32 cellular contexts compared by ENCODE assay signal in genomic region chr6:120852293-120852849, GRCh38.
"Had no signal": no experiment of that assay in that cellular context is flagged by ENCODE, and none has a peak within 500 bp of the region (broad histone marks: within the 10 kb centered on the region; RNA-seq: fewer than 3 reads in every experiment).

No MANE protein-coding gene starts in this region.

- H3K36me3 Mint-ChIP-seq: activated naive CD4-positive, alpha-beta T cell treated with anti-CD3 and anti-CD28 coated beads, Interleukin-2, amount 10 ng/mL, durations not matched to agents 7 days and 5 days; activated naive CD4-positive, alpha-beta T cell treated with anti-CD3 and anti-CD28 coated beads, Interleukin-2, amount 50 U/mL, for 72 hours; activated naive CD8-positive, alpha-beta T cell treated with anti-CD3 and anti-CD28 coated beads, Interleukin-2, amount 10 ng/mL, durations not matched to agents 7 days and 5 days; brain had no signal

- H3K27me3 ChIP-seq: ascending aorta, breast epithelium, cardiac muscle cell, foreskin keratinocyte, gastrocnemius medialis, heart left ventricle had no signal

- DNase-seq: activated CD4-positive, alpha-beta memory T cell treated with anti-CD3 and anti-CD28 coated beads, Interleukin-2, amount 10 ng/mL, durations not matched to agents 7 days and 5 days; activated CD4-positive, alpha-beta T cell treated with anti-CD3 and anti-CD28 coated beads for 1 hour; activated CD4-positive, alpha-beta T cell treated with anti-CD3 and anti-CD28 coated beads for 4 hours; activated CD4-positive, alpha-beta T cell treated with anti-CD3 and anti-CD28 coated beads, Interleukin-2, amount 10 ng/mL, durations not matched to agents 7 days and 5 days; activated CD4-positive, alpha-beta T cell treated with anti-CD3 and anti-CD28 coated beads, Interleukin-2, amount 50 U/mL, for 4 hours; activated CD8-positive, alpha-beta memory T cell treated with anti-CD3 and anti-CD28 coated beads, Interleukin-2, amount 50 U/mL, for 48 hours; activated gamma-delta T cell; activated naive CD4-positive, alpha-beta T cell; activated naive CD4-positive, alpha-beta T cell treated with anti-CD3 and anti-CD28 coated beads, Interleukin-2, amount 10 ng/mL, durations not matched to agents 7 days and 5 days; activated naive CD8-positive, alpha-beta T cell treated with anti-CD3 and anti-CD28 coated beads, Interleukin-2, amount 10 ng/mL, durations not matched to agents 7 days and 5 days; activated T-cell treated with anti-CD3 and anti-CD28 coated beads for 4 hours; activated T-cell treated with anti-CD3 and anti-CD28 coated beads, Interleukin-2, amount 50 U/mL, for 24 hours; activated T-cell treated with anti-CD3 and anti-CD28 coated beads, Interleukin-2, amount 50 U/mL, for 72 hours; central memory CD4-positive, alpha-beta T cell; dermis blood vessel endothelial cell; effector CD4-positive, alpha-beta T cell; effector memory CD8-positive, alpha-beta T cell; foreskin keratinocyte; gastrocnemius medialis; glutamatergic neuron; heart left ventricle; T-helper 1 cell; T-helper 17 cell; T1000 had no signal

- H3K4me3 Mint-ChIP-seq: activated CD4-positive, alpha-beta memory T cell treated with anti-CD3 and anti-CD28 coated beads, Interleukin-2, amount 10 ng/mL, durations not matched to agents 7 days and 5 days; activated CD4-positive, alpha-beta T cell treated with anti-CD3 and anti-CD28 coated beads, Interleukin-2, amount 10 ng/mL, durations not matched to agents 7 days and 5 days; activated naive CD4-positive, alpha-beta T cell treated with anti-CD3 and anti-CD28 coated beads, Interleukin-2, amount 10 ng/mL, durations not matched to agents 7 days and 5 days; activated naive CD8-positive, alpha-beta T cell treated with anti-CD3 and anti-CD28 coated beads, Interleukin-2, amount 10 ng/mL, durations not matched to agents 7 days and 5 days; activated T-cell treated with anti-CD3 and anti-CD28 coated beads, Interleukin-2, amount 50 U/mL, for 24 hours; activated T-cell treated with anti-CD3 and anti-CD28 coated beads, Interleukin-2, amount 50 U/mL, for 72 hours; brain; effector memory CD8-positive, alpha-beta T cell; T-helper 17 cell; T-helper 2 cell treated with Interferon-gamma antibody and Interleukin-4, amounts not matched to agents 5 μg/mL and 100 μg/mL, for 36 hours had no signal

- H3K27ac ChIP-seq: ascending aorta, breast epithelium, cardiac muscle cell, coronary artery, foreskin keratinocyte, gastrocnemius medialis, heart left ventricle had no signal

- H3K4me3 ChIP-seq: ascending aorta, breast epithelium, cardiac muscle cell, coronary artery, gastrocnemius medialis, heart left ventricle had no signal

- H3K36me3 ChIP-seq: ascending aorta, breast epithelium, cardiac muscle cell, gastrocnemius medialis, heart left ventricle had no signal

- H3K27ac Mint-ChIP-seq: activated CD4-positive, alpha-beta memory T cell treated with anti-CD3 and anti-CD28 coated beads, Interleukin-2, amount 10 ng/mL, durations not matched to agents 7 days and 5 days; activated CD4-positive, alpha-beta T cell treated with anti-CD3 and anti-CD28 coated beads, Interleukin-2, amount 10 ng/mL, durations not matched to agents 7 days and 5 days; activated naive CD4-positive, alpha-beta T cell treated with anti-CD3 and anti-CD28 coated beads, Interleukin-2, amount 10 ng/mL, durations not matched to agents 7 days and 5 days; activated naive CD8-positive, alpha-beta T cell treated with anti-CD3 and anti-CD28 coated beads, Interleukin-2, amount 10 ng/mL, durations not matched to agents 7 days and 5 days; activated T-cell treated with anti-CD3 and anti-CD28 coated beads, Interleukin-2, amount 50 U/mL, for 24 hours; activated T-cell treated with anti-CD3 and anti-CD28 coated beads, Interleukin-2, amount 50 U/mL, for 72 hours; brain; effector memory CD8-positive, alpha-beta T cell; T-helper 17 cell; T-helper 2 cell treated with Interferon-gamma antibody and Interleukin-4, amounts not matched to agents 5 μg/mL and 100 μg/mL, for 36 hours had no signal

- H3K4me1 ChIP-seq: ascending aorta, breast epithelium, foreskin keratinocyte, gastrocnemius medialis, heart left ventricle had no signal

- H3K9me3 Mint-ChIP-seq: activated CD4-positive, alpha-beta memory T cell treated with anti-CD3 and anti-CD28 coated beads, Interleukin-2, amount 10 ng/mL, durations not matched to agents 7 days and 5 days; activated CD4-positive, alpha-beta T cell treated with anti-CD3 and anti-CD28 coated beads, Interleukin-2, amount 10 ng/mL, durations not matched to agents 7 days and 5 days; activated naive CD4-positive, alpha-beta T cell treated with anti-CD3 and anti-CD28 coated beads, Interleukin-2, amount 10 ng/mL, durations not matched to agents 7 days and 5 days; activated naive CD4-positive, alpha-beta T cell treated with anti-CD3 and anti-CD28 coated beads, Interleukin-2, amount 50 U/mL, for 72 hours; activated naive CD8-positive, alpha-beta T cell treated with anti-CD3 and anti-CD28 coated beads, Interleukin-2, amount 10 ng/mL, durations not matched to agents 7 days and 5 days; activated T-cell treated with anti-CD3 and anti-CD28 coated beads, Interleukin-2, amount 50 U/mL, for 24 hours; brain; effector memory CD8-positive, alpha-beta T cell; T-helper 2 cell treated with Interferon-gamma antibody and Interleukin-4, amounts not matched to agents 5 μg/mL and 100 μg/mL, for 36 hours had no signal

- H3K9me3 ChIP-seq: ascending aorta, breast epithelium, gastrocnemius medialis had no signal

- H3K27me3 Mint-ChIP-seq: activated CD4-positive, alpha-beta memory T cell treated with anti-CD3 and anti-CD28 coated beads, Interleukin-2, amount 10 ng/mL, durations not matched to agents 7 days and 5 days; activated CD4-positive, alpha-beta T cell treated with anti-CD3 and anti-CD28 coated beads, Interleukin-2, amount 10 ng/mL, durations not matched to agents 7 days and 5 days; activated naive CD4-positive, alpha-beta T cell treated with anti-CD3 and anti-CD28 coated beads, Interleukin-2, amount 10 ng/mL, durations not matched to agents 7 days and 5 days; activated naive CD8-positive, alpha-beta T cell treated with anti-CD3 and anti-CD28 coated beads, Interleukin-2, amount 10 ng/mL, durations not matched to agents 7 days and 5 days; activated T-cell treated with anti-CD3 and anti-CD28 coated beads, Interleukin-2, amount 50 U/mL, for 24 hours; effector memory CD8-positive, alpha-beta T cell; T-helper 17 cell had no signal

- ATAC-seq: activated naive CD4-positive, alpha-beta T cell treated with anti-CD3 and anti-CD28 coated beads, Interleukin-2, amount 50 U/mL, for 72 hours; activated T-cell treated with anti-CD3 and anti-CD28 coated beads, Interleukin-2, amount 50 U/mL, for 72 hours; effector memory CD8-positive, alpha-beta T cell; esophagus mucosa; foreskin keratinocyte; gastrocnemius medialis; heart left ventricle; T-helper 17 cell had no signal

- H3K4me1 Mint-ChIP-seq: activated CD4-positive, alpha-beta memory T cell treated with anti-CD3 and anti-CD28 coated beads, Interleukin-2, amount 10 ng/mL, durations not matched to agents 7 days and 5 days; activated CD4-positive, alpha-beta T cell treated with anti-CD3 and anti-CD28 coated beads, Interleukin-2, amount 10 ng/mL, durations not matched to agents 7 days and 5 days; activated naive CD4-positive, alpha-beta T cell treated with anti-CD3 and anti-CD28 coated beads, Interleukin-2, amount 10 ng/mL, durations not matched to agents 7 days and 5 days; activated naive CD8-positive, alpha-beta T cell treated with anti-CD3 and anti-CD28 coated beads, Interleukin-2, amount 10 ng/mL, durations not matched to agents 7 days and 5 days; brain; T-helper 17 cell had no signal
